In the genomic region with DNA sequence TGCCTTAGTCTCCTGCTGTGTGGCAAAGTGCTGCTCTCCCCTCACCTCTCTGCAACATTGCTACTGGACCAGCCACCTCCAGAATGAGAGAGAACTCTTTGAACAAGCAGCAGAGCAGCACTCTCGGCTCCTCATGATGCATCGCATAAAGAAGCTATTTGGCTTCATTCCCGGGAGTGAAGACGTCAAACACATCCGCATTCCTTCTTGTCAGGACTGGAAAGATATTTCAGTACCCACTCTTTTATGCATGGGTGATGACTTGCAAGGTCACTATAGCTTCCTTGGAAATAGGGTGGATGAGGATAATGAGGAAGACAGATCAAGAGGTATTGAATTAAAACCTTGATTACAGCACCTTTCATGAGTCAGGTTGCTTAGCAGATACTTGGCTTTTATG, we compare ENCODE assay signal across 12 cellular contexts. TPM values are rescaled to one million over a fixed set of nuclear protein-coding genes. Genes with fewer than 3 reads are reported as not detected.
DNase-seq lines count a peak whose midpoint lies in the region; ATAC-seq, FAIRE-seq and TF ChIP-seq lines count a peak whose summit lies in the region.
"Had no signal": no experiment of that assay in that cellular context is flagged by ENCODE, and none has a peak within 500 bp of the region (broad histone marks: within the 10 kb centered on the region; RNA-seq: fewer than 3 reads in every experiment).

No MANE protein-coding gene starts in this region.

- no peaks in the 10 kb centered on the region for H3K9me3 ChIP-seq in fibroblast of lung (ENCODE audit: control insufficient read depth, insufficient read depth, low read depth, low read length)
- H3K9me3 ChIP-seq in pancreas, result no peaks in the 10 kb centered on the region
- H3K9me3 ChIP-seq: vagina had no signal

- CTCF ChIA-PET in activated CD4-positive, alpha-beta T cell treated with anti-CD3 and anti-CD28 coated beads for 36 hours (lab: Charles Lee), result interaction anchor here (0.8 to 1.1 kb wide), 2 partner anchors 10 to 27 kb away, joined by 3 to 4 read pairs; no protein-coding TSS in a partner anchor
- CTCF ChIA-PET in activated CD8-positive, alpha-beta memory T cell treated with anti-CD3 and anti-CD28 coated beads, Interleukin-2, amount 10 ng/mL, durations not matched to agents 7 days and 5 days (lab: Charles Lee), result no interaction called here

- H2AFZ ChIP-seq in fibroblast of lung (ENCODE audit: low read length), result no peak overlapping the region

- no peak overlapping the region for H3K27ac Mint-ChIP-seq in activated CD4-positive, alpha-beta T cell treated with anti-CD3 and anti-CD28 coated beads for 36 hours
- no peak overlapping the region for H3K27ac Mint-ChIP-seq in activated CD8-positive, alpha-beta memory T cell treated with anti-CD3 and anti-CD28 coated beads, Interleukin-2, amount 10 ng/mL, durations not matched to agents 7 days and 5 days

- H3K27me3 Mint-ChIP-seq in activated CD4-positive, alpha-beta T cell treated with anti-CD3 and anti-CD28 coated beads for 36 hours, result peaks cover 8% of the 10 kb centered on the region
- H3K27me3 Mint-ChIP-seq in activated CD8-positive, alpha-beta memory T cell treated with anti-CD3 and anti-CD28 coated beads, Interleukin-2, amount 10 ng/mL, durations not matched to agents 7 days and 5 days, result peaks cover 12% of the 10 kb centered on the region

- no peaks in the 10 kb centered on the region for H3K27me3 ChIP-seq in fibroblast of lung (ENCODE audit: control insufficient read depth, insufficient read depth, low read length)
- H3K27me3 ChIP-seq in pancreas, result peaks cover 0 to 3% (median 0%) of the 10 kb centered on the region in 4 donors
- H3K27me3 ChIP-seq: vagina had no signal

- H3K36me3 Mint-ChIP-seq in activated CD4-positive, alpha-beta T cell treated with anti-CD3 and anti-CD28 coated beads for 36 hours (ENCODE audit: low read depth), result no peaks in the 10 kb centered on the region
- no peaks in the 10 kb centered on the region for H3K36me3 Mint-ChIP-seq in activated CD8-positive, alpha-beta memory T cell treated with anti-CD3 and anti-CD28 coated beads, Interleukin-2, amount 10 ng/mL, durations not matched to agents 7 days and 5 days

- H3K4me3 ChIP-seq in fibroblast of lung (replicated peaks in 1 of 4; ENCODE audit: control extremely low read depth in 1 of 4, insufficient read depth in 1 of 4, low read depth in 3 of 4, low read length in 4 of 4), result no peak overlapping the region
- no peak overlapping the region for H3K4me3 ChIP-seq in pancreas
- H3K4me3 ChIP-seq: vagina had no signal

- H3K4me1 ChIP-seq in fibroblast of lung (ENCODE audit: control insufficient read depth, extremely low read depth, insufficient read depth, low read length) (peaks cover 11% of the 10 kb centered on the region), pancreas (no peaks in the 10 kb centered on the region)
- H3K4me1 ChIP-seq: vagina had no signal

- H3K4me3 Mint-ChIP-seq in activated CD4-positive, alpha-beta T cell treated with anti-CD3 and anti-CD28 coated beads for 36 hours, result no peak overlapping the region
- no peak overlapping the region for H3K4me3 Mint-ChIP-seq in activated CD8-positive, alpha-beta memory T cell treated with anti-CD3 and anti-CD28 coated beads, Interleukin-2, amount 10 ng/mL, durations not matched to agents 7 days and 5 days

- 16 to 22% methylated on average over 5 of the region's 5 CpGs for WGBS in pancreas, 2 donors

- H3K9me3 Mint-ChIP-seq in activated CD4-positive, alpha-beta T cell treated with anti-CD3 and anti-CD28 coated beads for 36 hours (ENCODE audit: low read depth), result no peaks in the 10 kb centered on the region
- H3K9me3 Mint-ChIP-seq in activated CD8-positive, alpha-beta memory T cell treated with anti-CD3 and anti-CD28 coated beads, Interleukin-2, amount 10 ng/mL, durations not matched to agents 7 days and 5 days (ENCODE audit: low read depth), result no peaks in the 10 kb centered on the region

- no peak for TF ChIP-seq CTCF in fibroblast of lung (conservative IDR thresholded peaks at IDR 0.05 in 1 of 2, IDR thresholded peaks at IDR 0.05 in 1 of 2; ENCODE audit: low read depth in 1 of 2, low read length in 2 of 2)
- no peak for TF ChIP-seq CTCF in pancreas (IDR thresholded peaks at IDR 0.05)

- H3K9ac ChIP-seq in fibroblast of lung (ENCODE audit: insufficient read depth, low read length), result no peak overlapping the region

- ATAC-seq in pancreas (peak in 3 of 4 donors; percentile 15 to 61 (median 60)), HG03439 (IDR thresholded peaks at IDR 0.05; ENCODE audit: unreplicated experiment) (no peak), GM19467 (IDR thresholded peaks at IDR 0.05; ENCODE audit: unreplicated experiment) (no peak)
- ATAC-seq in activated CD4-positive, alpha-beta T cell treated with anti-CD3 and anti-CD28 coated beads for 36 hours, result no peak
- no peak for ATAC-seq in activated CD8-positive, alpha-beta memory T cell treated with anti-CD3 and anti-CD28 coated beads, Interleukin-2, amount 10 ng/mL, durations not matched to agents 7 days and 5 days

- no peaks in the 10 kb centered on the region for H4K20me1 ChIP-seq in fibroblast of lung (ENCODE audit: control insufficient read depth, extremely low read depth, insufficient read depth, low read length)

- H3K79me2 ChIP-seq in fibroblast of lung (ENCODE audit: control insufficient read depth, insufficient read depth, low read length), result no peaks in the 10 kb centered on the region

- POLR2A ChIA-PET in activated CD4-positive, alpha-beta T cell treated with anti-CD3 and anti-CD28 coated beads for 36 hours (lab: Charles Lee), result no interaction called here

- no peak for FAIRE-seq in pancreas (lab: Jason Lieb, UNC)
- FAIRE-seq: GM12891 had no signal

- H3K4me1 Mint-ChIP-seq in activated CD4-positive, alpha-beta T cell treated with anti-CD3 and anti-CD28 coated beads for 36 hours, result peaks cover 1% of the 10 kb centered on the region
- H3K4me1 Mint-ChIP-seq in activated CD8-positive, alpha-beta memory T cell treated with anti-CD3 and anti-CD28 coated beads, Interleukin-2, amount 10 ng/mL, durations not matched to agents 7 days and 5 days, result peaks cover 1% of the 10 kb centered on the region

- H3K36me3 ChIP-seq in fibroblast of lung (ENCODE audit: control insufficient read depth, insufficient read depth, low read length) (no peaks in the 10 kb centered on the region), pancreas (no peaks in the 10 kb centered on the region)
- H3K36me3 ChIP-seq: vagina had no signal

- H3K27ac ChIP-seq in fibroblast of lung (ENCODE audit: insufficient read depth, low read length) (peak overlapping the region; percentile 27), pancreas (no peak overlapping the region)
- H3K27ac ChIP-seq: vagina had no signal

- intact Hi-C loops in pancreas (cut with DNase I), result loop anchor here in 1 of 3 donors (10.0 kb wide), 1 partner anchor 273 kb away; no protein-coding TSS in a partner anchor
- intact Hi-C loops in activated CD4-positive, alpha-beta T cell treated with anti-CD3 and anti-CD28 coated beads for 36 hours (cut with DNase I, micrococcal nuclease), result no loop called here

- peak overlapping the region; percentile 11 for H3K4me2 ChIP-seq in fibroblast of lung (ENCODE audit: extremely low read depth, insufficient read depth, low read length)

- peak; percentile 99 for DNase-seq in ELR (ENCODE audit: low read depth)
- peak; percentile 98 for DNase-seq in NCI-H226
- DNase-seq in fibroblast of lung (ENCODE audit: low read depth in 2 of 2), result peak; percentile 94 to 98
- no peak for DNase-seq in pancreas
- DNase-seq in activated CD4-positive, alpha-beta T cell treated with anti-CD3 and anti-CD28 coated beads for 36 hours, result no peak
- DNase-seq in activated CD8-positive, alpha-beta memory T cell treated with anti-CD3 and anti-CD28 coated beads, Interleukin-2, amount 10 ng/mL, durations not matched to agents 7 days and 5 days, result no peak
- DNase-seq: activated CD8-positive, alpha-beta memory T cell treated with anti-CD3 and anti-CD28 coated beads, Interleukin-2, amount 50 U/mL, for 48 hours; NCI-H82 had no signal

RNA-seq across cellular contexts. Expression of a gene that starts 4.3 kb away (rescaled TPM):
- total RNA-seq in fibroblast of lung, result not detected in 2 replicates
- not detected in 2 replicates for polyA plus RNA-seq in fibroblast of lung
- not detected in 2 replicates for polyA plus RNA-seq in fibroblast of lung (2012)
- polyA minus RNA-seq in fibroblast of lung (ENCODE audit: low replicate concordance), result not detected in 2 replicates
- not detected for total RNA-seq in pancreas
- not detected for polyA plus RNA-seq in pancreas
- not detected for total RNA-seq in activated CD4-positive, alpha-beta T cell treated with anti-CD3 and anti-CD28 coated beads for 36 hours
- not detected for total RNA-seq in activated CD8-positive, alpha-beta memory T cell treated with anti-CD3 and anti-CD28 coated beads, Interleukin-2, amount 10 ng/mL, durations not matched to agents 7 days and 5 days
- total RNA-seq: vagina had no signal

RNA-seq across cellular contexts. Expression of a gene that starts 12.4 kb away (rescaled TPM):
- total RNA-seq in fibroblast of lung (under 0.01 TPM in 2 replicates), pancreas (not detected)
- polyA plus RNA-seq in fibroblast of lung (0.02 and 0.05 TPM in 2 replicates), pancreas (under 1 TPM in 1 of 2 donors, not detected in 1; 0.12 TPM)
- polyA plus RNA-seq in fibroblast of lung (2012), result not detected in 2 replicates
- not detected in 2 replicates for polyA minus RNA-seq in fibroblast of lung (ENCODE audit: low replicate concordance)
- not detected for total RNA-seq in activated CD4-positive, alpha-beta T cell treated with anti-CD3 and anti-CD28 coated beads for 36 hours
- not detected for total RNA-seq in activated CD8-positive, alpha-beta memory T cell treated with anti-CD3 and anti-CD28 coated beads, Interleukin-2, amount 10 ng/mL, durations not matched to agents 7 days and 5 days
- total RNA-seq: vagina had no signal

RNA-seq across cellular contexts. Expression of a gene that starts 13.4 kb away (rescaled TPM):
- total RNA-seq in fibroblast of lung (21.1 and 22.8 TPM in 2 replicates), pancreas (10 to 100 TPM; 26.0 to 37.5 (median 27.1) TPM)
- polyA plus RNA-seq in fibroblast of lung (53.8 and 60.3 TPM in 2 replicates), pancreas (10 to 100 TPM; 38.1 to 40.6 TPM)
- polyA plus RNA-seq in fibroblast of lung (2012), result 57.1 and 59.5 TPM in 2 replicates
- polyA minus RNA-seq in fibroblast of lung (ENCODE audit: low replicate concordance), result 5.6 and 7.7 TPM in 2 replicates
- 10 to 100 TPM; 40.0 to 65.4 TPM for total RNA-seq in activated CD4-positive, alpha-beta T cell treated with anti-CD3 and anti-CD28 coated beads for 36 hours
- total RNA-seq in activated CD8-positive, alpha-beta memory T cell treated with anti-CD3 and anti-CD28 coated beads, Interleukin-2, amount 10 ng/mL, durations not matched to agents 7 days and 5 days, result 10 to 100 TPM; 39.9 to 44.2 TPM

RNA-seq across cellular contexts. Expression of a gene that starts 46.4 kb away (rescaled TPM):
- total RNA-seq in fibroblast of lung (4.1 and 4.4 TPM in 2 replicates), pancreas (under 1 TPM; 0.04 to 0.41 (median 0.13) TPM)
- polyA plus RNA-seq in fibroblast of lung (3.2 and 8.3 TPM in 2 replicates), pancreas (under 1 TPM; 0.08 to 0.12 TPM)
- 2.7 and 6.4 TPM in 2 replicates for polyA plus RNA-seq in fibroblast of lung (2012)
- 3.1 and 3.9 TPM in 2 replicates for polyA minus RNA-seq in fibroblast of lung (ENCODE audit: low replicate concordance)
- not detected for total RNA-seq in activated CD4-positive, alpha-beta T cell treated with anti-CD3 and anti-CD28 coated beads for 36 hours
- not detected for total RNA-seq in activated CD8-positive, alpha-beta memory T cell treated with anti-CD3 and anti-CD28 coated beads, Interleukin-2, amount 10 ng/mL, durations not matched to agents 7 days and 5 days

RNA-seq across cellular contexts. Expression of a gene that starts 58.4 kb away (rescaled TPM):
- under 0.01 and 0.17 TPM in 2 replicates for total RNA-seq in fibroblast of lung
- polyA plus RNA-seq in fibroblast of lung, result 0.14 and 0.18 TPM in 2 replicates
- 0.07 and 0.19 TPM in 2 replicates for polyA plus RNA-seq in fibroblast of lung (2012)
- not detected in 2 replicates for polyA minus RNA-seq in fibroblast of lung (ENCODE audit: low replicate concordance)
- under 1 TPM; 0.23 to 0.49 (median 0.39) TPM for total RNA-seq in pancreas
- 1 to 10 TPM in 1 of 2 donors, under 1 TPM in 1; 0.76 to 1.2 TPM for polyA plus RNA-seq in pancreas
- under 1 TPM in 1 of 2 experiments, not detected in 1; 0.11 TPM for total RNA-seq in activated CD4-positive, alpha-beta T cell treated with anti-CD3 and anti-CD28 coated beads for 36 hours
- under 1 TPM; 0.09 to 0.18 TPM for total RNA-seq in activated CD8-positive, alpha-beta memory T cell treated with anti-CD3 and anti-CD28 coated beads, Interleukin-2, amount 10 ng/mL, durations not matched to agents 7 days and 5 days
- total RNA-seq: vagina had no signal

Comparison
In these comparisons a context has a peak if more than half of its experiments do, and no peak if none do; other contexts are left out.
1. DNase-seq: peak in ELR (single experiment), NCI-H226 (single experiment) and fibroblast of lung (2 of 2); none in pancreas (0 of 6), activated CD4-positive, alpha-beta T cell treated with anti-CD3 and anti-CD28 coated beads for 36 hours (single experiment) and activated CD8-positive, alpha-beta memory T cell treated with anti-CD3 and anti-CD28 coated beads, Interleukin-2, amount 10 ng/mL, durations not matched to agents 7 days and 5 days (single experiment).
2. ATAC-seq: peak in pancreas (3 of 4); none in activated CD4-positive, alpha-beta T cell treated with anti-CD3 and anti-CD28 coated beads for 36 hours (single experiment), HG03439 (single experiment), GM19467 (single experiment) and activated CD8-positive, alpha-beta memory T cell treated with anti-CD3 and anti-CD28 coated beads, Interleukin-2, amount 10 ng/mL, durations not matched to agents 7 days and 5 days (single experiment).